ENCODE assay signal across 17 cellular contexts in genomic region chr5:14587143-14587542, GRCh38. TPM values are rescaled to one million over a fixed set of nuclear protein-coding genes. Genes with fewer than 3 reads are reported as not detected.
DNase-seq lines count a peak whose midpoint lies in the region; ATAC-seq, FAIRE-seq and TF ChIP-seq lines count a peak whose summit lies in the region.
"Had no signal": no experiment of that assay in that cellular context is flagged by ENCODE, and none has a peak within 500 bp of the region (broad histone marks: within the 10 kb centered on the region; RNA-seq: fewer than 3 reads in every experiment).

No MANE protein-coding gene starts in this region.

- H3K9me3 ChIP-seq in right lobe of liver (no peaks in the 10 kb centered on the region), HepG2 (ENCODE audit: low read length) (no peaks in the 10 kb centered on the region), gastroesophageal sphincter (no peaks in the 10 kb centered on the region), MG63 (no peaks in the 10 kb centered on the region)

- BruUV-seq in HepG2 (replicated peaks; lab: Mats Ljungman, UMichigan), result no TSS peak

- CTCF ChIA-PET in HepG2 (lab: Yijun Ruan, JAX; ENCODE audit: low intra/inter-chr PET ratio, low total read pairs), result no interaction called here

- in situ Hi-C loops in HepG2 (cut with HindIII; ENCODE audit: extremely low pct_ligation_motif_present, low pct_unique_long_range_greater_than_20kb), result no loop called here

- TF ChIP-seq RAD21 in HepG2 (CRISPR knock-in tag; IDR thresholded peaks at IDR 0.05), result no peak

- ATAC-seq in right lobe of liver, result peak; percentile 28 to 58 (median 46)
- ATAC-seq in HepG2, result no peak
- ATAC-seq in gastroesophageal sphincter, result peak; percentile 47
- ATAC-seq: WTC11 had no signal

- TF ChIP-seq EP300 in HepG2 (IDR thresholded peaks at IDR 0.05; ENCODE audit: low read depth in 2 of 2, low read length in 2 of 2) (no peak), HepG2 (CRISPR knock-in tag; IDR thresholded peaks at IDR 0.05; ENCODE audit: borderline replicate concordance) (no peak), gastroesophageal sphincter (IDR thresholded peaks at IDR 0.05) (no peak)

- no peak overlapping the region for H2AFZ ChIP-seq in HepG2 (ENCODE audit: low read length)

- DNase-seq in right lobe of liver, result peak in 1 of 3 donors; percentile 34
- DNase-seq in HepG2 (ENCODE audit: low spot score), result no peak
- DNase-seq in midbrain (lab: John Stamatoyannopoulos, UW), result peak; percentile 34
- DNase-seq in NCI-H2029 (lab: John Stamatoyannopoulos, UW), result no peak
- DNase-seq in NCI-H2081 (lab: John Stamatoyannopoulos, UW), result no peak
- no peak for DNase-seq in MG63
- DNase-seq in activated CD8-positive, alpha-beta memory T cell treated with anti-CD3 and anti-CD28 coated beads, Interleukin-2, amount 50 U/mL, for 4 hours, result no peak
- DNase-seq: activated CD8-positive, alpha-beta memory T cell treated with anti-CD3 and anti-CD28 coated beads for 24 hours; CD4-positive, alpha-beta memory T cell; DMS79 treated with DMSO at 0.1 percent for 48 hours; H9; NCI-H2081 treated with DMSO at 0.1 percent for 48 hours; NCI-H526 treated with DMSO at 0.1 percent for 48 hours; T-helper 1 cell had no signal

- H3K36me3 ChIP-seq in right lobe of liver (no peaks in the 10 kb centered on the region), HepG2 (replicated peaks in 1 of 2; ENCODE audit: control insufficient read depth in 1 of 2, insufficient read depth in 2 of 2, low read length in 2 of 2) (no peaks in the 10 kb centered on the region), gastroesophageal sphincter (no peaks in the 10 kb centered on the region), MG63 (no peaks in the 10 kb centered on the region)

- FAIRE-seq in HepG2 (lab: Jason Lieb, UNC), result no peak
- FAIRE-seq: GM19239 had no signal

- H4K20me1 ChIP-seq in HepG2 (ENCODE audit: insufficient read depth, low read length), result no peaks in the 10 kb centered on the region

- H3K9ac ChIP-seq in HepG2 (ENCODE audit: insufficient read depth, low read depth, low read length), result no peak overlapping the region

- H3K79me2 ChIP-seq in HepG2 (ENCODE audit: insufficient read depth, low read length), result no peaks in the 10 kb centered on the region

- POLR2A ChIA-PET in HepG2 (lab: Yijun Ruan, JAX), result no interaction called here

- intact Hi-C loops in right lobe of liver (cut with DNase I) (no loop called here), HepG2 (cut with micrococcal nuclease; ENCODE audit: unreplicated experiment) (no loop called here)

- no peak for TF ChIP-seq POLR2A in right lobe of liver (IDR thresholded peaks at IDR 0.05)
- no peak for TF ChIP-seq POLR2A in HepG2 (IDR thresholded peaks at IDR 0.05; ENCODE audit: insufficient read depth in 1 of 2, low read depth in 2 of 2, low read length in 2 of 2)
- no peak for TF ChIP-seq POLR2A in gastroesophageal sphincter (IDR thresholded peaks at IDR 0.05)

- H3K4me2 ChIP-seq in HepG2 (ENCODE audit: low read depth, low read length), result no peak overlapping the region

- H3K27ac ChIP-seq in right lobe of liver, result no peak overlapping the region
- H3K27ac ChIP-seq in HepG2 (ENCODE audit: extremely low read length, insufficient read depth, low read length), result no peak overlapping the region
- no peak overlapping the region for H3K27ac ChIP-seq in gastroesophageal sphincter

- WGBS in right lobe of liver (ENCODE audit: insufficient coverage, low coverage, low lambda C conversion rate, missing lambda C conversion rate), result 49% methylated on average over 5 of the region's 6 CpGs
- 57% methylated on average over 6 of the region's 6 CpGs for WGBS in HepG2 (ENCODE audit: low lambda C conversion rate)
- 91 to 92% methylated on average over 4 to 5 of the region's 6 CpGs for WGBS in gastroesophageal sphincter (ENCODE audit: low coverage in 1 of 2), 2 donors

- H3K4me1 ChIP-seq in right lobe of liver, result peaks cover 0 to 5% (median 0%) of the 10 kb centered on the region in 4 donors
- H3K4me1 ChIP-seq in HepG2 (ENCODE audit: insufficient read depth, low read length), result peaks cover 22% of the 10 kb centered on the region
- peaks cover 0 to 14% (median 0%) of the 10 kb centered on the region in 3 donors for H3K4me1 ChIP-seq in gastroesophageal sphincter

- H3K27me3 ChIP-seq in right lobe of liver, result no peaks in the 10 kb centered on the region
- H3K27me3 ChIP-seq in HepG2 (ENCODE audit: control insufficient read depth in 1 of 2, insufficient read depth in 2 of 2, low read length in 2 of 2), result peaks cover 1 to 26% of the 10 kb centered on the region in 2 experiments; a peak in 4 of 5 replicates
- peaks cover 3% of the 10 kb centered on the region for H3K27me3 ChIP-seq in gastroesophageal sphincter
- H3K27me3 ChIP-seq in MG63, result peaks cover 43% of the 10 kb centered on the region

- H3K4me3 ChIP-seq in right lobe of liver, result no peak overlapping the region
- no peak overlapping the region for H3K4me3 ChIP-seq in HepG2 (replicated peaks in 1 of 3; ENCODE audit: insufficient read depth in 1 of 3, low read depth in 2 of 3, low read length in 3 of 3)
- no peak overlapping the region for H3K4me3 ChIP-seq in gastroesophageal sphincter
- no peak overlapping the region for H3K4me3 ChIP-seq in MG63

- no peak for TF ChIP-seq CTCF in right lobe of liver (IDR thresholded peaks at IDR 0.05)
- no peak for TF ChIP-seq CTCF in HepG2 (CRISPR knock-in tag; IDR thresholded peaks at IDR 0.05)
- no peak for TF ChIP-seq CTCF in gastroesophageal sphincter (IDR thresholded peaks at IDR 0.05)

TF ChIP-seq in HepG2, 621 proteins besides CTCF, POLR2A, EP300 and RAD21:
- TF ChIP-seq RELA (CRISPR knock-in tag; IDR thresholded peaks at IDR 0.05) (no peak), ZNF800 (CRISPR knock-in tag; IDR thresholded peaks at IDR 0.05) (no peak), POLR2AphosphoS5 (IDR thresholded peaks at IDR 0.05; ENCODE audit: low read depth, low read length) (no peak), ZNF10 (CRISPR knock-in tag; IDR thresholded peaks at IDR 0.05; ENCODE audit: borderline replicate concordance, low read depth) (no peak), CEBPB (IDR thresholded peaks at IDR 0.05; ENCODE audit: borderline replicate concordance, low read depth, low read length) (no peak), IRX3 (CRISPR knock-in tag; IDR thresholded peaks at IDR 0.05; ENCODE audit: borderline replicate concordance, low read depth) (no peak), GABPB1 (CRISPR knock-in tag; IDR thresholded peaks at IDR 0.05) (no peak), ZNF570 (CRISPR knock-in tag; IDR thresholded peaks at IDR 0.05; ENCODE audit: borderline replicate concordance) (no peak), POLR2G (IDR thresholded peaks at IDR 0.05; ENCODE audit: low read depth, low read length) (no peak), TBX3 (IDR thresholded peaks at IDR 0.05; ENCODE audit: borderline replicate concordance) (no peak), ZNF879 (CRISPR knock-in tag; IDR thresholded peaks at IDR 0.05) (no peak)

RNA-seq across cellular contexts. Expression of gene OTULINL, which starts 5.6 kb away (rescaled TPM):
- total RNA-seq in right lobe of liver (1 to 10 TPM in 3 of 6 experiments, under 1 TPM in 3; 0.66 to 1.7 (median 1.2) TPM), HepG2 (2016; rRNA removed; fragmentation: Illumina TruSeq; extraction: Trizol) (0.36 and 0.40 TPM in 2 replicates), gastroesophageal sphincter (10 to 100 TPM in 1 of 4 donors, 1 to 10 TPM in 3; 1.4 to 11.3 (median 5.1) TPM)
- total RNA-seq in HepG2 (2016; cell fraction: cytosol; rRNA removed; fragmentation: Illumina TruSeq; extraction: Trizol; ENCODE audit: low read depth), result 0.35 TPM in 1 of 2 replicates, not detected in the other
- 0.22 and 0.49 TPM in 2 replicates for total RNA-seq in HepG2 (2016; cell fraction: insoluble cytoplasmic fraction; rRNA removed; fragmentation: Illumina TruSeq; extraction: Trizol)
- total RNA-seq in HepG2 (2016; cell fraction: membrane; rRNA removed; fragmentation: Illumina TruSeq; extraction: Trizol), result 0.24 and 0.34 TPM in 2 replicates
- 0.34 and 0.66 TPM in 2 replicates for total RNA-seq in HepG2 (2016; cell fraction: nucleus; rRNA removed; fragmentation: Illumina TruSeq; extraction: Trizol)
- polyA plus RNA-seq in HepG2 (2011; rRNA removed), result 0.04 and 0.08 TPM in 2 replicates
- polyA plus RNA-seq in HepG2 (2011; cell fraction: cytosol; rRNA removed), result 0.07 and 0.15 TPM in 2 replicates
- 0.03 TPM in 1 of 2 replicates, not detected in the other for polyA plus RNA-seq in HepG2 (2011; cell fraction: nucleus; rRNA removed)
- polyA plus RNA-seq in HepG2 (2012), result 0.05 and 0.07 TPM in 2 replicates
- 0.03 and 0.05 TPM in 2 replicates for polyA plus RNA-seq in HepG2 (2016; cell fraction: cytosol; fragmentation: Illumina TruSeq; extraction: Trizol; ENCODE audit: low read depth)
- polyA plus RNA-seq in HepG2 (2016; cell fraction: insoluble cytoplasmic fraction; fragmentation: Illumina TruSeq; extraction: Trizol; ENCODE audit: low read depth), result 0.14 and 0.72 TPM in 2 replicates
- polyA plus RNA-seq in HepG2 (2016; cell fraction: membrane; fragmentation: Illumina TruSeq; extraction: Trizol; ENCODE audit: low read depth), result 0.08 and 0.09 TPM in 2 replicates
- 0.21 and 0.40 TPM in 2 replicates for polyA plus RNA-seq in HepG2 (2016; cell fraction: nucleus; fragmentation: Illumina TruSeq; extraction: Trizol; ENCODE audit: insufficient read depth, low read depth)
- polyA minus RNA-seq in HepG2 (2011; rRNA and poly(A)+ RNA removed; ENCODE audit: low replicate concordance), result 12.8 TPM in 1 of 2 replicates, not detected in the other
- not detected in 2 replicates for polyA minus RNA-seq in HepG2 (2011; cell fraction: cytosol; rRNA and poly(A)+ RNA removed)
- polyA minus RNA-seq in HepG2 (2011; cell fraction: nucleus; rRNA and poly(A)+ RNA removed), result 0.13 TPM in 1 of 2 replicates, not detected in the other
- total RNA-seq in MG63 (2014; rRNA removed; shearing (Covaris generic); ENCODE audit: low replicate concordance), result 0.63 TPM in 1 of 2 replicates, not detected in the other
